In genomic region chr19:43743059-43743458, GRCh38 we compare ENCODE assay signal across 26 cellular contexts.
DNase-seq lines count a peak whose midpoint lies in the region; ATAC-seq lines count a peak whose summit lies in the region.
"Had no signal": no experiment of that assay in that cellular context is flagged by ENCODE, and none has a peak within 500 bp of the region (broad histone marks: within the 10 kb centered on the region; RNA-seq: fewer than 3 reads in every experiment).

No MANE protein-coding gene starts in this region.

- H3K4me1 Mint-ChIP-seq in stimulated activated naive CD8-positive, alpha-beta T cell treated with anti-CD3 and anti-CD28 coated beads, Interleukin-15, Interleukin-2, amounts not matched to agents 100 ng/mL and 50 ng/mL, for 24 hours (ENCODE audit: low read depth): peaks cover 16% of the 10 kb centered on the region

- DNase-seq in stimulated activated naive CD8-positive, alpha-beta T cell treated with anti-CD3 and anti-CD28 coated beads, Interleukin-15, Interleukin-2, amounts not matched to agents 100 U/mL and 50 U/mL, for 24 hours: no peak
- DNase-seq in astrocyte of the hippocampus (ENCODE audit: low read depth, low spot score) (peak; percentile 82), iris pigment epithelial cell (ENCODE audit: low read depth) (peak; percentile 82)
- no peak for DNase-seq in activated effector memory CD4-positive, alpha-beta T cell treated with Interleukin-2 at 50 U/mL for 16 hours
- DNase-seq: activated CD4-positive, alpha-beta memory T cell treated with anti-CD3 and anti-CD28 coated beads, Interleukin-2, amount 10 ng/mL, durations not matched to agents 7 days and 5 days; activated naive CD4-positive, alpha-beta T cell treated with anti-CD3 and anti-CD28 coated beads, Interleukin-2, amount 10 ng/mL, durations not matched to agents 7 days and 5 days; activated T-cell treated with anti-CD3 and anti-CD28 coated beads, Interleukin-2, amount 50 U/mL, for 1 hour; anterior cingulate cortex; CD4-positive, CD25-positive, alpha-beta regulatory T cell; DMS 273 treated with DMSO at 0.1 percent for 48 hours; endodermal cell; GDM1; NCI-H1105 treated with DMSO at 0.1 percent for 48 hours; NCI-H2081; NK-92 treated with Interleukin-12 subunit alpha and Interleukin-12 subunit beta, amount 100 ng/mL, for 24 hours; nucleus accumbens; spleen; stimulated activated CD4-positive, alpha-beta T cell treated with anti-CD3 and anti-CD28 coated beads, Interleukin-4, amount 100 ng/mL, for 24 hours; substantia nigra; T-helper 9 cell; uterus had no signal

- peak overlapping the region; percentile 29 for H3K27ac Mint-ChIP-seq in stimulated activated naive CD8-positive, alpha-beta T cell treated with anti-CD3 and anti-CD28 coated beads, Interleukin-15, Interleukin-2, amounts not matched to agents 100 ng/mL and 50 ng/mL, for 24 hours
- H3K27ac Mint-ChIP-seq: activated CD4-positive, alpha-beta memory T cell treated with anti-CD3 and anti-CD28 coated beads, Interleukin-2, amount 10 ng/mL, durations not matched to agents 7 days and 5 days; activated naive CD4-positive, alpha-beta T cell treated with anti-CD3 and anti-CD28 coated beads, Interleukin-2, amount 10 ng/mL, durations not matched to agents 7 days and 5 days; CD4-positive, CD25-positive, alpha-beta regulatory T cell; endodermal cell had no signal

- H3K27me3 Mint-ChIP-seq in stimulated activated naive CD8-positive, alpha-beta T cell treated with anti-CD3 and anti-CD28 coated beads, Interleukin-15, Interleukin-2, amounts not matched to agents 100 ng/mL and 50 ng/mL, for 24 hours: no peaks in the 10 kb centered on the region
- H3K27me3 Mint-ChIP-seq: activated CD4-positive, alpha-beta memory T cell treated with anti-CD3 and anti-CD28 coated beads, Interleukin-2, amount 10 ng/mL, durations not matched to agents 7 days and 5 days; activated naive CD4-positive, alpha-beta T cell treated with anti-CD3 and anti-CD28 coated beads, Interleukin-2, amount 10 ng/mL, durations not matched to agents 7 days and 5 days; CD4-positive, CD25-positive, alpha-beta regulatory T cell had no signal

- ATAC-seq in stimulated activated naive CD8-positive, alpha-beta T cell treated with anti-CD3 and anti-CD28 coated beads, Interleukin-15, Interleukin-2, amounts not matched to agents 100 U/mL and 50 U/mL, for 24 hours: no peak
- ATAC-seq in GM18861 (IDR thresholded peaks at IDR 0.05; ENCODE audit: unreplicated experiment) (no peak), GM19023 (IDR thresholded peaks at IDR 0.05; ENCODE audit: unreplicated experiment) (no peak), GM18502 (IDR thresholded peaks at IDR 0.05; ENCODE audit: poor library complexity, unreplicated experiment) (no peak)
- ATAC-seq: GM12878 had no signal

- H3K4me3 Mint-ChIP-seq in stimulated activated naive CD8-positive, alpha-beta T cell treated with anti-CD3 and anti-CD28 coated beads, Interleukin-15, Interleukin-2, amounts not matched to agents 100 ng/mL and 50 ng/mL, for 24 hours: no peak overlapping the region
- H3K4me3 Mint-ChIP-seq: activated CD4-positive, alpha-beta memory T cell treated with anti-CD3 and anti-CD28 coated beads, Interleukin-2, amount 10 ng/mL, durations not matched to agents 7 days and 5 days; activated naive CD4-positive, alpha-beta T cell treated with anti-CD3 and anti-CD28 coated beads, Interleukin-2, amount 10 ng/mL, durations not matched to agents 7 days and 5 days; CD4-positive, CD25-positive, alpha-beta regulatory T cell; endodermal cell had no signal

- H3K36me3 Mint-ChIP-seq in stimulated activated naive CD8-positive, alpha-beta T cell treated with anti-CD3 and anti-CD28 coated beads, Interleukin-15, Interleukin-2, amounts not matched to agents 100 ng/mL and 50 ng/mL, for 24 hours (ENCODE audit: low read depth): peaks cover 73% of the 10 kb centered on the region

- no peaks in the 10 kb centered on the region for H3K9me3 Mint-ChIP-seq in stimulated activated naive CD8-positive, alpha-beta T cell treated with anti-CD3 and anti-CD28 coated beads, Interleukin-15, Interleukin-2, amounts not matched to agents 100 ng/mL and 50 ng/mL, for 24 hours
- H3K9me3 Mint-ChIP-seq: activated CD4-positive, alpha-beta memory T cell treated with anti-CD3 and anti-CD28 coated beads, Interleukin-2, amount 10 ng/mL, durations not matched to agents 7 days and 5 days; activated naive CD4-positive, alpha-beta T cell treated with anti-CD3 and anti-CD28 coated beads, Interleukin-2, amount 10 ng/mL, durations not matched to agents 7 days and 5 days; CD4-positive, CD25-positive, alpha-beta regulatory T cell; endodermal cell had no signal

Comparison
In these comparisons a context has a peak if more than half of its experiments do, and no peak if none do; other contexts are left out.
1. DNase-seq: peak in astrocyte of the hippocampus (single experiment) and iris pigment epithelial cell (single experiment); none in stimulated activated naive CD8-positive, alpha-beta T cell treated with anti-CD3 and anti-CD28 coated beads, Interleukin-15, Interleukin-2, amounts not matched to agents 100 U/mL and 50 U/mL, for 24 hours (single experiment) and activated effector memory CD4-positive, alpha-beta T cell treated with Interleukin-2 at 50 U/mL for 16 hours (single experiment).